ENCODE assay signal across 8 cellular contexts in the genomic region with DNA sequence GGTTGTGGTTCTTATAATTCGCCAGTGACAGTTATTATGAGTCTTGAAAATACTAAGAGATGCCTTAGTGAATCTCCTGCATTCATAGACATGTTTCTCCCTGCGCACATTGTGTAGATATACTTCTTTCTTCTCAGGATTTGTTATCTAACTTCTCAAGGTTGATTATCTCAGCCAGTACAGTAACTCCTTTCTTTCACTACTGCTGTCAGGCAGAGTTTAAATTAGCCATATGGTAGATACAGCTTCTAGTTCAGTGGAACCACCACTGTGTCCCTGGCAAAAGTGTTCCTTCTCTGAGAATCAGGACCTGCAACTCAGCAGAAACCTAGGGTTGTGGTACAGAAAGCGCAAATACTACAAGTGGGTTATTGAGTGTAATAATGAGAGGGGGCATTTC.
"Had no signal": no experiment of that assay in that cellular context is flagged by ENCODE, and none has a peak within 500 bp of the region (broad histone marks: within the 10 kb centered on the region; RNA-seq: fewer than 3 reads in every experiment).

No MANE protein-coding gene starts in this region.

- DNase-seq: GDM1, GF-D8 had no signal

- FAIRE-seq: G401.6, GM12878, GM12891, GM12892, GM18507, GM19239 had no signal

- H3K4me3 ChIP-seq: GM12878 had no signal

- ATAC-seq: GM12878 had no signal
